Comparison of ENCODE assay signal across 2 cellular contexts in the genomic region with DNA sequence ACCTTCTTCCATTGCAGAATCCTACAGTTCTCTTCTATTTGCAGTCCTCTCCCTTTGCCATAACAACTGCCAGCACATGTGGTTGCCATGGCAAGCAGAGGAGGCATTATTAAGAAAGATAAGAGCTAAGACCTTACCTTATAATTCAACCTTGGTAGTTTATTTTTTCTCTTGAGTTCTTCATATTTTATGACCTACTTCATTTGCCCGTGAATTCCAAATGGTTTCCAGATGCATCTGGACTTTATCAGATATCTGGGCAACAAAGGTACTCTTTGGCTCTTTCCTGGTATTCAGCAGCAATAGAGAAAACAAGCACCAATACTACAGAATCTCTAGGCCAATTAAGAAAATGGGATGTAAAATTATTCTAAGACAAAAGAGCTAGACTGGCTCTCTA.
TF ChIP-seq lines count a peak whose summit lies in the region.

No MANE protein-coding gene starts in this region.

TF ChIP-seq in SK-N-SH treated with all-trans-retinoic acid at 6 μM for 48 hours, 23 proteins besides CTCF, POLR2A, EP300 and RAD21 (continued from another document):
- TF ChIP-seq, protein P1, sequence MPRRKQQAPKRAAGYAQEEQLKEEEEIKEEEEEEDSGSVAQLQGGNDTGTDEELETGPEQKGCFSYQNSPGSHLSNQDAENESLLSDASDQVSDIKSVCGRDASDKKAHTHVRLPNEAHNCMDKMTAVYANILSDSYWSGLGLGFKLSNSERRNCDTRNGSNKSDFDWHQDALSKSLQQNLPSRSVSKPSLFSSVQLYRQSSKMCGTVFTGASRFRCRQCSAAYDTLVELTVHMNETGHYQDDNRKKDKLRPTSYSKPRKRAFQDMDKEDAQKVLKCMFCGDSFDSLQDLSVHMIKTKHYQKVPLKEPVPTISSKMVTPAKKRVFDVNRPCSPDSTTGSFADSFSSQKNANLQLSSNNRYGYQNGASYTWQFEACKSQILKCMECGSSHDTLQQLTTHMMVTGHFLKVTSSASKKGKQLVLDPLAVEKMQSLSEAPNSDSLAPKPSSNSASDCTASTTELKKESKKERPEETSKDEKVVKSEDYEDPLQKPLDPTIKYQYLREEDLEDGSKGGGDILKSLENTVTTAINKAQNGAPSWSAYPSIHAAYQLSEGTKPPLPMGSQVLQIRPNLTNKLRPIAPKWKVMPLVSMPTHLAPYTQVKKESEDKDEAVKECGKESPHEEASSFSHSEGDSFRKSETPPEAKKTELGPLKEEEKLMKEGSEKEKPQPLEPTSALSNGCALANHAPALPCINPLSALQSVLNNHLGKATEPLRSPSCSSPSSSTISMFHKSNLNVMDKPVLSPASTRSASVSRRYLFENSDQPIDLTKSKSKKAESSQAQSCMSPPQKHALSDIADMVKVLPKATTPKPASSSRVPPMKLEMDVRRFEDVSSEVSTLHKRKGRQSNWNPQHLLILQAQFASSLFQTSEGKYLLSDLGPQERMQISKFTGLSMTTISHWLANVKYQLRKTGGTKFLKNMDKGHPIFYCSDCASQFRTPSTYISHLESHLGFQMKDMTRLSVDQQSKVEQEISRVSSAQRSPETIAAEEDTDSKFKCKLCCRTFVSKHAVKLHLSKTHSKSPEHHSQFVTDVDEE (CRISPR knock-in tag; IDR thresholded peaks at IDR 0.05): peak; percentile 64; the same call in 1 of the 2 replicates
- peak; percentile 60 for TF ChIP-seq ZFP30 (CRISPR knock-in tag; IDR thresholded peaks at IDR 0.05)

TF ChIP-seq in GM23338, 12 proteins besides CTCF, POLR2A, EP300 and RAD21 (continued from another document):
- TF ChIP-seq ZNF462 (CRISPR knock-in tag; IDR thresholded peaks at IDR 0.05): no peak
- TF ChIP-seq CREB1 (CRISPR knock-in tag; IDR thresholded peaks at IDR 0.05; ENCODE audit: low read depth): no peak
- TF ChIP-seq ZNF114 (CRISPR knock-in tag; IDR thresholded peaks at IDR 0.05): no peak
- no peak for TF ChIP-seq STAT1 (IDR thresholded peaks at IDR 0.05; ENCODE audit: unreplicated experiment)
